8 cellular contexts compared by ENCODE assay signal in the genomic region with DNA sequence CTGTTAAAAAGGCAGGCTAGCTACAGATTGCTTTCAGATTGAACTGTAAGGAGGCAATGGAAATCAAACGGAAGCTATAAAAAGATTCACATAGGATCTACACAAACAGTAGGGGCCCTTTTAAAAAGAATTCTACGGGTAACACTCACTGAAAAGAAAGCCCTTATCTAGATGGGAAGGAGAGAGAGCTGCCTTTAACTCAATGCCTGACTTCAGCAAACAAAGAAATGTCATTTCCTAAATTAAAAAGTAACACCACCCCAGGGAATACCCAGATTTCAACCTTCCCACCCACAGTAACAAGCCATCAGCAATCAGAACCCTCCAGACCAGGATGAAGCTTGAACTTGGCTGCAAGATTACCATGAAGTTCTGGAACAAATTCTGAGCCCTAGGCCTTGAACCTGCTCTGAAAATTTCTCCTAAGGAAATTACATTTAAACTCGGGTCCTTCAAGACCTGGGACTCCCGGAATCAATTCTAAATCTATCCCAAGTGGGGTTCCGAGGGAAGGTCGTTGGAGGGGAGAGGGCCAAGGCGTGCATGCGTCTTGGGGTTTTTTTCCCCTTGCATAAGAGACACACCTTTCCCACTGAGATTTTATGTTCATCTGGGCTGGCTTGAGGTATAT. TPM values are rescaled to one million over a fixed set of nuclear protein-coding genes. Genes with fewer than 3 reads are reported as not detected.
DNase-seq lines count a peak whose midpoint lies in the region; ATAC-seq, FAIRE-seq and TF ChIP-seq lines count a peak whose summit lies in the region.

No MANE protein-coding gene starts in this region.

- no peaks in the 10 kb centered on the region for H4K20me1 ChIP-seq in OCI-LY3 (ENCODE audit: insufficient read depth, low read length)
- no peaks in the 10 kb centered on the region for H4K20me1 ChIP-seq in endothelial cell of umbilical vein (replicated peaks; ENCODE audit: control insufficient read depth, extremely low read depth, insufficient read depth, low read length)

- no peaks in the 10 kb centered on the region for H3K9me3 Mint-ChIP-seq in osteocyte (ENCODE audit: unreplicated experiment)

- no peak for DNase-seq in GM12864 (ENCODE audit: low read depth)
- peak; percentile 55 for DNase-seq in endothelial cell of umbilical vein (ENCODE audit: low read depth, low spot score)
- no peak for DNase-seq in osteocyte (ENCODE audit: extremely low spot score, unreplicated experiment)
- no peak for DNase-seq in GOT3 (lab: John Stamatoyannopoulos, UW)
- DNase-seq in NCI-H82 treated with DMSO at 0.1 percent for 48 hours (lab: John Stamatoyannopoulos, UW; ENCODE audit: unreplicated experiment): no peak
- no peak for DNase-seq in MV-4-11 (lab: John Stamatoyannopoulos, UW)

- H3K9ac ChIP-seq in OCI-LY3 (ENCODE audit: low read length) (peak overlapping the region; percentile 73; the same call in 1 of the 2 replicates), endothelial cell of umbilical vein (replicated peaks; ENCODE audit: extremely low read depth, insufficient read depth, low read length) (peak overlapping the region; percentile 87)

- H3K4me3 Mint-ChIP-seq in osteocyte (ENCODE audit: unreplicated experiment): peak overlapping the region; percentile 81

- peaks cover 14% of the 10 kb centered on the region for H3K79me2 ChIP-seq in OCI-LY3 (ENCODE audit: low read length)
- peaks cover 28% of the 10 kb centered on the region for H3K79me2 ChIP-seq in endothelial cell of umbilical vein (ENCODE audit: control insufficient read depth, insufficient read depth, low read length)

- no peaks in the 10 kb centered on the region for H3K9me1 ChIP-seq in endothelial cell of umbilical vein (replicated peaks; ENCODE audit: control insufficient read depth, extremely low read depth, insufficient read depth, low read length)

- TF ChIP-seq POLR2A in endothelial cell of umbilical vein (IDR thresholded peaks at IDR 0.05; ENCODE audit: low read depth, low read length): no peak

- intact Hi-C loops in endothelial cell of umbilical vein (cut with micrococcal nuclease): no loop called here

- H3K4me2 ChIP-seq in OCI-LY3 (ENCODE audit: low read length) (peak overlapping the region; percentile 96), endothelial cell of umbilical vein (ENCODE audit: insufficient read depth, low read length) (peak overlapping the region; percentile 64)

- CTCF ChIA-PET in endothelial cell of umbilical vein (lab: Charles Lee): interaction anchor here (0.7 to 1.1 kb wide), 4 partner anchors 25 to 185 kb away, joined by 3 to 4 read pairs (median 4); no protein-coding TSS in a partner anchor

- H3K4me3 ChIP-seq in GM12864 (ENCODE audit: low read depth, low read length): peak overlapping the region; percentile 94
- peak overlapping the region; percentile 98 for H3K4me3 ChIP-seq in OCI-LY3 (ENCODE audit: low read length)
- H3K4me3 ChIP-seq in endothelial cell of umbilical vein (replicated peaks in 1 of 3; ENCODE audit: insufficient read depth in 1 of 3, low read depth in 1 of 3, low read length in 3 of 3): peak overlapping the region; percentile 50 to 79 (median 61)

- peaks cover 63% of the 10 kb centered on the region for H3K4me1 Mint-ChIP-seq in osteocyte (ENCODE audit: unreplicated experiment)

- H3K27me3 ChIP-seq in OCI-LY3 (ENCODE audit: low read depth, low read length) (no peaks in the 10 kb centered on the region), endothelial cell of umbilical vein (ENCODE audit: control insufficient read depth in 2 of 2, insufficient read depth in 2 of 2, low read length in 2 of 2) (no peaks in the 10 kb centered on the region)

- no peak overlapping the region for H3K27ac ChIP-seq in OCI-LY3 (ENCODE audit: low read length)
- H3K27ac ChIP-seq in endothelial cell of umbilical vein (ENCODE audit: insufficient read depth, low read depth, low read length): peak overlapping the region; percentile 64

- no peak overlapping the region for H2AFZ ChIP-seq in OCI-LY3 (ENCODE audit: low read depth, low read length)
- H2AFZ ChIP-seq in endothelial cell of umbilical vein (ENCODE audit: low read depth, low read length): no peak overlapping the region

- H3K4me1 ChIP-seq in OCI-LY3 (ENCODE audit: low read length): peaks cover 29% of the 10 kb centered on the region
- H3K4me1 ChIP-seq in endothelial cell of umbilical vein (ENCODE audit: control insufficient read depth, extremely low read depth, insufficient read depth, low read length): peaks cover 24% of the 10 kb centered on the region

- no peak for TF ChIP-seq CTCF in GM12864 (IDR thresholded peaks at IDR 0.05; ENCODE audit: low read depth, low read length, missing control alignments)
- no peak for TF ChIP-seq CTCF in OCI-LY3 (IDR thresholded peaks at IDR 0.05; ENCODE audit: low read depth, low read length)
- TF ChIP-seq CTCF in endothelial cell of umbilical vein (IDR thresholded peaks at IDR 0.05; ENCODE audit: extremely low read depth in 1 of 2, insufficient read depth in 1 of 2, low read depth in 1 of 2, low read length in 2 of 2): no peak
- no peak for TF ChIP-seq CTCF in osteocyte (IDR thresholded peaks at IDR 0.05)

- no peak for ATAC-seq in GM21723 (IDR thresholded peaks at IDR 0.05; ENCODE audit: unreplicated experiment)

- H3K9me3 ChIP-seq in OCI-LY3 (ENCODE audit: insufficient read depth, low read length) (no peaks in the 10 kb centered on the region), endothelial cell of umbilical vein (replicated peaks; ENCODE audit: control insufficient read depth, insufficient read depth, low read length) (no peaks in the 10 kb centered on the region)

- no peaks in the 10 kb centered on the region for H3K36me3 ChIP-seq in OCI-LY3 (replicated peaks; ENCODE audit: low read depth, low read length)
- no peaks in the 10 kb centered on the region for H3K36me3 ChIP-seq in endothelial cell of umbilical vein (ENCODE audit: control insufficient read depth in 2 of 2, extremely low read depth in 1 of 2, insufficient read depth in 2 of 2, low read length in 2 of 2)

- no peaks in the 10 kb centered on the region for H3K27me3 Mint-ChIP-seq in osteocyte (ENCODE audit: unreplicated experiment)

- FAIRE-seq in endothelial cell of umbilical vein (lab: Jason Lieb, UNC): peak; percentile 74

- peak overlapping the region; percentile 92 for H3K27ac Mint-ChIP-seq in osteocyte (ENCODE audit: unreplicated experiment)

- BruUV-seq in endothelial cell of umbilical vein (replicated peaks; lab: Mats Ljungman, UMichigan): no TSS peak

- H3K36me3 Mint-ChIP-seq in osteocyte (ENCODE audit: unreplicated experiment): peaks cover 2% of the 10 kb centered on the region

- POLR2A ChIA-PET in endothelial cell of umbilical vein (lab: Charles Lee): no interaction called here

- dilution Hi-C loops in endothelial cell of umbilical vein (cut with MboI; ENCODE audit: extremely low pct_ligation_motif_present, low sequenced_read_pairs): no loop called here

TF ChIP-seq in endothelial cell of umbilical vein, 7 proteins besides CTCF, POLR2A, EP300 and RAD21:
- TF ChIP-seq, protein P1, sequence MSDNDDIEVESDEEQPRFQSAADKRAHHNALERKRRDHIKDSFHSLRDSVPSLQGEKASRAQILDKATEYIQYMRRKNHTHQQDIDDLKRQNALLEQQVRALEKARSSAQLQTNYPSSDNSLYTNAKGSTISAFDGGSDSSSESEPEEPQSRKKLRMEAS (IDR thresholded peaks at IDR 0.05; ENCODE audit: insufficient read depth, insufficient read length): no peak
- peak; percentile 13 for TF ChIP-seq GATA2 (IDR thresholded peaks at IDR 0.05; ENCODE audit: insufficient read depth, insufficient read length, low read depth, low read length)
TF ChIP-seq in endothelial cell of umbilical vein: peak in this region for 1.

RNA-seq across cellular contexts. Expression of gene WSB2, which starts 1.2 kb away (rescaled TPM):
- 73.6 and 85.3 TPM in 2 replicates for total RNA-seq in endothelial cell of umbilical vein
- polyA plus RNA-seq in endothelial cell of umbilical vein: 107 and 108 TPM in 2 replicates
- polyA plus RNA-seq in endothelial cell of umbilical vein (2011; cell fraction: cytosol; rRNA removed): 99.3 and 105 TPM in 2 replicates
- 48.1 and 56.3 TPM in 2 replicates for polyA plus RNA-seq in endothelial cell of umbilical vein (2011; cell fraction: nucleus; rRNA removed)
- 60.1 and 66.7 TPM in 2 replicates for polyA plus RNA-seq in endothelial cell of umbilical vein (2012)
- 230 and 342 TPM in 2 replicates for polyA minus RNA-seq in endothelial cell of umbilical vein
- polyA minus RNA-seq in endothelial cell of umbilical vein (2011; cell fraction: cytosol; rRNA and poly(A)+ RNA removed): 61.2 TPM
- 40.9 and 53.3 TPM in 2 replicates for polyA minus RNA-seq in endothelial cell of umbilical vein (2011; cell fraction: nucleus; rRNA and poly(A)+ RNA removed)
- total RNA-seq in osteocyte: 94.7 and 98.2 TPM in 2 replicates

RNA-seq across cellular contexts. Expression of gene RFC5, which starts 43.3 kb away (rescaled TPM):
- total RNA-seq in endothelial cell of umbilical vein (23.3 and 24.8 TPM in 2 replicates), osteocyte (12.7 and 13.2 TPM in 2 replicates)
- 15.1 and 18.1 TPM in 2 replicates for polyA plus RNA-seq in endothelial cell of umbilical vein
- 18.8 and 19.4 TPM in 2 replicates for polyA plus RNA-seq in endothelial cell of umbilical vein (2011; cell fraction: cytosol; rRNA removed)
- 35.7 and 40.1 TPM in 2 replicates for polyA plus RNA-seq in endothelial cell of umbilical vein (2011; cell fraction: nucleus; rRNA removed)
- 13.2 and 22.0 TPM in 2 replicates for polyA plus RNA-seq in endothelial cell of umbilical vein (2012)
- polyA minus RNA-seq in endothelial cell of umbilical vein: 21.4 and 25.0 TPM in 2 replicates
- polyA minus RNA-seq in endothelial cell of umbilical vein (2011; cell fraction: cytosol; rRNA and poly(A)+ RNA removed): 34.7 TPM
- polyA minus RNA-seq in endothelial cell of umbilical vein (2011; cell fraction: nucleus; rRNA and poly(A)+ RNA removed): 11.9 and 16.5 TPM in 2 replicates

RNA-seq across cellular contexts. Expression of gene VSIG10, which starts 44.1 kb away (rescaled TPM):
- 38.4 and 38.6 TPM in 2 replicates for total RNA-seq in endothelial cell of umbilical vein
- 16.1 and 16.3 TPM in 2 replicates for polyA plus RNA-seq in endothelial cell of umbilical vein
- polyA plus RNA-seq in endothelial cell of umbilical vein (2011; cell fraction: cytosol; rRNA removed): 12.5 and 13.9 TPM in 2 replicates
- 33.1 and 33.8 TPM in 2 replicates for polyA plus RNA-seq in endothelial cell of umbilical vein (2011; cell fraction: nucleus; rRNA removed)
- 19.3 and 21.7 TPM in 2 replicates for polyA plus RNA-seq in endothelial cell of umbilical vein (2012)
- 57.9 and 81.7 TPM in 2 replicates for polyA minus RNA-seq in endothelial cell of umbilical vein
- polyA minus RNA-seq in endothelial cell of umbilical vein (2011; cell fraction: cytosol; rRNA and poly(A)+ RNA removed): 26.2 TPM
- polyA minus RNA-seq in endothelial cell of umbilical vein (2011; cell fraction: nucleus; rRNA and poly(A)+ RNA removed): 29.0 and 42.3 TPM in 2 replicates
- 20.7 and 21.7 TPM in 2 replicates for total RNA-seq in osteocyte
